29 cellular contexts compared by ENCODE assay signal in the genomic region with DNA sequence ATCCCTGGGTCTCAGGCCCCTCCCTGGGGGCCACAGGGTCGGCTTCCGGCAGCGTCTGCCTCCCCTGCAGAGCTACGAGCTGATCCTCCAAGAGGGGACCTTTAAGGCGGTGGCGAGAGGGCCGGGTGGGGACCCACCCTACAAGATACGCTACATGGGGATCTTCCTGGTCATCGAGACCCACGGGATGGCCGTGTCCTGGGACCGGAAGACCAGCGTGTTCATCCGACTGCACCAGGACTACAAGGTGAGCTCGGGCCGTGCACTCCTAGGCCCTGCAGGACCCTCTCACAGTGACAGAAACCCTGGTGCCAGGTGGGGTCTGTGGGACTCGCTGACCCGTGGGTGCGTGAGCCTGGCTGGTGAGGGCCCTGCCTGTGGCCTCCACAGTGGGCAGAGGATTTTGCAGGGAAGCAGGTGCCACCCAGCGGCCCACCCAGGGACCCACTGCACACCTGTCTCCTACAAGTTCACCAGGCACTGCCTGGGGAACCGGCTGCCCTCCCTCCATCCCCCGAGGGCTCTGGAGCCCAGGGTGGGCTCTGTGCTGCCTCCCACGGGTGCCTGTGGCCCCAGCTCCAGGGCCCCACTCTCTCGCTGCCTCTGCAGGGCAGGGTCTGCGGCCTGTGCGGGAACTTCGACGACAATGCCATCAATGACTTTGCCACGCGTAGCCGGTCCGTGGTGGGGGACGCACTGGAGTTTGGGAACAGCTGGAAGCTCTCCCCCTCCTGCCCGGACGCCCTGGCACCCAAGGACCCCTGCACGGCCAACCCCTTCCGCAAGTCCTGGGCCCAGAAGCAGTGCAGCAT. TPM values are rescaled to one million over a fixed set of nuclear protein-coding genes. Genes with fewer than 3 reads are reported as not detected.
A peak's percentile ranks its signal among the peaks of the same experiment; 100 is the strongest.
DNase-seq lines count a peak whose midpoint lies in the region; ATAC-seq, FAIRE-seq and TF ChIP-seq lines count a peak whose summit lies in the region.
"Had no signal": no experiment of that assay in that cellular context is flagged by ENCODE, and none has a peak within 500 bp of the region (broad histone marks: within the 10 kb centered on the region; RNA-seq: fewer than 3 reads in every experiment).

No MANE protein-coding gene starts in this region.

- H3K27me3 ChIP-seq in transverse colon = no peaks in the 10 kb centered on the region
- H3K27me3 ChIP-seq: ascending aorta, pancreas, thyroid gland had no signal

- no peak overlapping the region for H3K4me3 ChIP-seq in mucosa of descending colon
- H3K4me3 ChIP-seq in transverse colon = no peak overlapping the region
- H3K4me3 ChIP-seq: ascending aorta, lower lobe of right lung, pancreas, stomach, thyroid gland had no signal

- DNase-seq in activated effector memory CD4-positive, alpha-beta T cell treated with anti-CD3 and anti-CD28 coated beads, Interleukin-2, amount 50 U/mL, for 16 hours = peak; percentile 27
- DNase-seq in activated effector memory CD4-positive, alpha-beta T cell treated with Interleukin-2 at 50 U/mL for 16 hours = no peak
- DNase-seq in cardiac septum (ENCODE audit: low spot score) (peak; percentile 73), mucosa of descending colon (peak; percentile 6 to 46 (median 31)), transverse colon (no peak), D721Med (ENCODE audit: insufficient read length, low spot score) (no peak), NCI-H526 (lab: John Stamatoyannopoulos, UW) (no peak)
- DNase-seq: activated CD4-positive, alpha-beta T cell treated with anti-CD3 and anti-CD28 coated beads, Interleukin-2, amount 10 ng/mL, durations not matched to agents 24 days and 14 days; activated CD8-positive, alpha-beta memory T cell treated with anti-CD3 and anti-CD28 coated beads for 24 hours; activated naive CD8-positive, alpha-beta T cell treated with anti-CD3 and anti-CD28 coated beads, Interleukin-2, amount 10 ng/mL, durations not matched to agents 7 days and 5 days; activated T-cell treated with anti-CD3 and anti-CD28 coated beads for 4 hours; cortex of kidney; DMS79 treated with DMSO at 0.1 percent for 48 hours; effector memory CD4-positive, alpha-beta T cell; GF-D8; Kasumi-1; NCI-H446; stimulated activated CD4-positive, alpha-beta T cell treated with anti-CD3 and anti-CD28 coated beads, Interleukin-12 subunit alpha, Interleukin-12 subunit beta, amount 100 ng/mL, for 4 hours; stimulated activated CD4-positive, alpha-beta T cell treated with anti-CD3 and anti-CD28 coated beads, Interleukin-2, amount 100 ng/mL, for 48 hours; T1000; thyroid gland had no signal

- TF ChIP-seq CTCF in mucosa of descending colon (IDR thresholded peaks at IDR 0.05) (no peak), transverse colon (IDR thresholded peaks at IDR 0.05) (no peak), D721Med (IDR thresholded peaks at IDR 0.05; ENCODE audit: insufficient read depth, missing control alignments) (no peak)

- ATAC-seq in mucosa of descending colon (no peak), HG03457 (IDR thresholded peaks at IDR 0.05; ENCODE audit: unreplicated experiment) (no peak)
- ATAC-seq: lower lobe of right lung, pancreas had no signal

- in situ Hi-C loops in transverse colon (cut with MboI; ENCODE audit: low pct_ligation_motif_present in 1 of 4, low pct_unique_long_range_greater_than_20kb in 1 of 4, low sequenced_read_pairs in 3 of 4) = no loop called here

- TF ChIP-seq POLR2A in transverse colon (IDR thresholded peaks at IDR 0.05) = no peak

- H3K9me3 ChIP-seq in mucosa of descending colon = no peaks in the 10 kb centered on the region
- H3K9me3 ChIP-seq in transverse colon = no peaks in the 10 kb centered on the region
- H3K9me3 ChIP-seq: ascending aorta, lower lobe of right lung, pancreas, stomach, thyroid gland had no signal

- H3K27ac ChIP-seq in transverse colon = peak overlapping the region; percentile 41 to 81 (median 56)
- H3K27ac ChIP-seq: 22Rv1, ascending aorta, lower lobe of right lung, pancreas, stomach, thyroid gland had no signal

- 76% methylated on average over 32 of the region's 37 CpGs; no CpG with 5 or more reads in 1 of the 2 donors for WGBS in transverse colon (ENCODE audit: low coverage in 1 of 2), 2 donors

- H3K4me1 ChIP-seq in mucosa of descending colon (ENCODE audit: low read depth) (peaks cover 49% of the 10 kb centered on the region), transverse colon (peaks cover 7 to 40% (median 37%) of the 10 kb centered on the region in 4 donors)
- H3K4me1 ChIP-seq: ascending aorta, lower lobe of right lung, pancreas, thyroid gland had no signal

- FAIRE-seq in D721Med (lab: Jason Lieb, UNC) = no peak
- FAIRE-seq: pancreas had no signal

- H3K36me3 ChIP-seq in mucosa of descending colon (ENCODE audit: low read depth) (no peaks in the 10 kb centered on the region), transverse colon (no peaks in the 10 kb centered on the region)
- H3K36me3 ChIP-seq: ascending aorta, lower lobe of right lung, pancreas, thyroid gland had no signal

- TF ChIP-seq EP300 in transverse colon (IDR thresholded peaks at IDR 0.05; ENCODE audit: low read depth) = no peak

- intact Hi-C loops in cardiac septum (cut with DNase I) (no loop called here), mucosa of descending colon (cut with DNase I, micrococcal nuclease) (no loop called here), transverse colon (cut with DNase I; ENCODE audit: low total_unique reads) (no loop called here)

RNA-seq across cellular contexts. Expression of a gene that starts 13.7 kb away (rescaled TPM):
- not detected for total RNA-seq in cardiac septum
- 100 to 1,000 TPM; 133 to 431 (median 135) TPM for total RNA-seq in mucosa of descending colon
- total RNA-seq in transverse colon = 100 to 1,000 TPM in 2 of 4 donors, 10 to 100 TPM in 2; 58.0 to 825 (median 85.6) TPM
- total RNA-seq: activated CD4-positive, alpha-beta T cell treated with anti-CD3 and anti-CD28 coated beads, Interleukin-2, amount 10 ng/mL, durations not matched to agents 24 days and 14 days; activated naive CD8-positive, alpha-beta T cell treated with anti-CD3 and anti-CD28 coated beads, Interleukin-2, amount 10 ng/mL, durations not matched to agents 7 days and 5 days; epithelial cell of proximal tubule; RPMI7951; thyroid gland had no signal

Comparison
In these comparisons a context has a peak if more than half of its experiments do, and no peak if none do; other contexts are left out.
1. DNase-seq: peak in activated effector memory CD4-positive, alpha-beta T cell treated with anti-CD3 and anti-CD28 coated beads, Interleukin-2, amount 50 U/mL, for 16 hours (single experiment), cardiac septum (single experiment) and mucosa of descending colon (3 of 3); none in activated effector memory CD4-positive, alpha-beta T cell treated with Interleukin-2 at 50 U/mL for 16 hours (single experiment), transverse colon (single experiment), D721Med (single experiment) and NCI-H526 (0 of 2).
2. RNA of a gene that starts 13.7 kb away (total RNA-seq): 133 to 431 TPM in mucosa of descending colon and 58.0 to 825 TPM in transverse colon; not detected in cardiac septum (single experiment); every median in the first group is over 10 times any median in the second.